Comparison of ENCODE assay signal across 8 cellular contexts in genomic region chr13:20160346-20161274, GRCh38. TPM values are rescaled to one million over a fixed set of nuclear protein-coding genes. Genes with fewer than 3 reads are reported as not detected.
DNase-seq lines count a peak whose midpoint lies in the region; ATAC-seq and TF ChIP-seq lines count a peak whose summit lies in the region.

GJA3 (minus strand) TSS chr13:20161052; CDS start chr13:20143288, 17,764 bp downstream.

- CTCF ChIA-PET in MCF 10A (lab: Yijun Ruan, JAX) = interaction anchor here (0.6 to 1.9 kb wide), 6 partner anchors 15 to 233 kb away, joined by 3 to 6 read pairs (median 4); no protein-coding TSS in a partner anchor

- H3K27me3 Mint-ChIP-seq in T-helper 17 cell (peaks cover 46% of the 10 kb centered on the region), MCF 10A (ENCODE audit: insufficient read depth, unreplicated experiment) (no peaks in the 10 kb centered on the region)

- H3K27ac Mint-ChIP-seq in T-helper 17 cell (no peak within 1 kb of the TSS), MCF 10A (ENCODE audit: low read depth, unreplicated experiment) (no peak within 1 kb of the TSS)

- intact Hi-C loops in MCF 10A (cut with micrococcal nuclease) = no loop called here

- no peaks in the 10 kb centered on the region for H3K9me3 ChIP-seq in T-helper 17 cell (ENCODE audit: control insufficient read depth, low read length, poor library complexity, severe bottlenecking)

- DNase-seq in AG08395 (ENCODE audit: low spot score) = peak; percentile 26
- peak in 2 of 3 donors; percentile 37 for DNase-seq in T-helper 17 cell
- peak; percentile 57 for DNase-seq in MCF 10A (ENCODE audit: unreplicated experiment)
- DNase-seq in left lobe of liver (ENCODE audit: low spot score) = no peak
- DNase-seq in stimulated activated CD8-positive, alpha-beta memory T cell treated with anti-CD3 and anti-CD28 coated beads, Interleukin-2, amount 100 ng/mL, for 1 hour (ENCODE audit: low read depth in 2 of 2) = peak; percentile 33 to 45
- no peak for DNase-seq in NCI-H1436 treated with DMSO at 0.1 percent for 48 hours (lab: John Stamatoyannopoulos, UW)

- BruUV-seq in MCF 10A (replicated peaks; lab: Mats Ljungman, UMichigan) = TSS peak; percentile 31

- ATAC-seq in GM19025 (IDR thresholded peaks at IDR 0.05; ENCODE audit: low read depth, unreplicated experiment) (peak; percentile 70), HG03196 (IDR thresholded peaks at IDR 0.05; ENCODE audit: unreplicated experiment) (peak; percentile 49), T-helper 17 cell (peak; percentile 66), left lobe of liver (peak; percentile 53)

- TF ChIP-seq CTCF in MCF 10A (IDR thresholded peaks at IDR 0.05; ENCODE audit: unreplicated experiment) = no peak

- POLR2A ChIA-PET in MCF 10A (lab: Yijun Ruan, JAX) = interaction anchor here (0.7 to 1.7 kb wide), 5 partner anchors 11 to 201 kb away, joined by 3 to 7 read pairs (median 4); no protein-coding TSS in a partner anchor

- peaks cover 10% of the 10 kb centered on the region for H3K4me1 Mint-ChIP-seq in T-helper 17 cell
- H3K4me1 Mint-ChIP-seq in MCF 10A (ENCODE audit: insufficient read depth, unreplicated experiment) = peaks cover 8% of the 10 kb centered on the region

- H3K36me3 Mint-ChIP-seq in T-helper 17 cell (ENCODE audit: low read depth) (no peaks in the 10 kb centered on the region), MCF 10A (ENCODE audit: insufficient read depth, unreplicated experiment) (no peaks in the 10 kb centered on the region)

- peak within 1 kb of the TSS; percentile 89 for H3K4me3 Mint-ChIP-seq in T-helper 17 cell
- H3K4me3 Mint-ChIP-seq in MCF 10A (ENCODE audit: unreplicated experiment) = peak within 1 kb of the TSS; percentile 76

- H3K9me3 Mint-ChIP-seq in MCF 10A (ENCODE audit: unreplicated experiment) = no peaks in the 10 kb centered on the region

RNA-seq across cellular contexts. Expression of gene GJA3, which starts in this region (rescaled TPM):
- total RNA-seq in T-helper 17 cell = under 1 TPM in 1 of 2 donors, not detected in 1; 0.12 TPM
- 3.0 and 4.7 TPM in 2 replicates for total RNA-seq in MCF 10A (2022)
- 0.03 TPM for total RNA-seq in left lobe of liver

Comparison
In these comparisons a context has a peak if more than half of its experiments do, and no peak if none do; other contexts are left out.
1. Peak in DNase-seq and ATAC-seq in T-helper 17 cell; RNA of the gene not detected or under 1 TPM.
2. Peak in ATAC-seq in left lobe of liver; RNA of the gene not detected or under 1 TPM.
3. DNase-seq: peak in AG08395 (single experiment), MCF 10A (single experiment) and stimulated activated CD8-positive, alpha-beta memory T cell treated with anti-CD3 and anti-CD28 coated beads, Interleukin-2, amount 100 ng/mL, for 1 hour (2 of 2); none in left lobe of liver (single experiment) and NCI-H1436 treated with DMSO at 0.1 percent for 48 hours (single experiment).
4. Peak in every context shown above with its lines, with median percentiles within 50 percentile points of each other: ATAC-seq.